ENCODE assay signal across 1 cellular context in genomic region chr1:1243261-1243660, GRCh38.
TF ChIP-seq lines count a peak whose summit lies in the region.

No MANE protein-coding gene starts in this region.

TF ChIP-seq in HepG2, 621 proteins besides CTCF, POLR2A, EP300 and RAD21:
- no peak for TF ChIP-seq MIER2 (CRISPR knock-in tag; IDR thresholded peaks at IDR 0.05)
- TF ChIP-seq RBAK (CRISPR knock-in tag; IDR thresholded peaks at IDR 0.05), result no peak
- no peak for TF ChIP-seq HMG20B (CRISPR knock-in tag; conservative IDR thresholded peaks at IDR 0.05)
- peak; percentile 8 for TF ChIP-seq AGO1 (IDR thresholded peaks at IDR 0.05; ENCODE audit: low read depth, low read length, poor library complexity, severe bottlenecking)
- TF ChIP-seq GATA4 (IDR thresholded peaks at IDR 0.05; ENCODE audit: borderline replicate concordance, low read depth), result no peak
- TF ChIP-seq POLR2AphosphoS2 (IDR thresholded peaks at IDR 0.05; ENCODE audit: low read depth, low read length), result no peak
- no peak for TF ChIP-seq ZNF329 (CRISPR knock-in tag; IDR thresholded peaks at IDR 0.05; ENCODE audit: low read depth)
TF ChIP-seq in HepG2: peak in this region for 1.
